ENCODE assay signal across 8 cellular contexts in genomic region chr3:187130346-187131066, GRCh38. TPM values are rescaled to one million over a fixed set of nuclear protein-coding genes. Genes with fewer than 3 reads are reported as not detected.
DNase-seq lines count a peak whose midpoint lies in the region; ATAC-seq and TF ChIP-seq lines count a peak whose summit lies in the region.

No MANE protein-coding gene starts in this region.

- DNase-seq in Caki2 (ENCODE audit: low read depth), result peak; percentile 64
- peak; percentile 9 for DNase-seq in MV-4-11 (lab: John Stamatoyannopoulos, UW)
- peak; percentile 43 for DNase-seq in adipocyte (ENCODE audit: low read depth)
- DNase-seq in left lobe of liver (ENCODE audit: low spot score), result no peak
- no peak for DNase-seq in T1000 (lab: John Stamatoyannopoulos, UW)
- no peak for DNase-seq in mesothelial cell of epicardium (ENCODE audit: low spot score in 2 of 2, unreplicated experiment in 2 of 2)
- DNase-seq in hepatocyte (ENCODE audit: low spot score), result no peak

- no peak overlapping the region for H2AFZ ChIP-seq in hepatocyte

- H3K36me3 Mint-ChIP-seq in mesothelial cell of epicardium, result peaks cover 43% of the 10 kb centered on the region

- no peak overlapping the region for H3K4me2 ChIP-seq in hepatocyte

- H3K4me3 Mint-ChIP-seq in mesothelial cell of epicardium, result no peak overlapping the region

- no peaks in the 10 kb centered on the region for H3K27me3 Mint-ChIP-seq in mesothelial cell of epicardium (ENCODE audit: low read depth)

- no peak overlapping the region for H3K27ac ChIP-seq in hepatocyte

- no peak for TF ChIP-seq CTCF in mesothelial cell of epicardium (IDR thresholded peaks at IDR 0.05; ENCODE audit: unreplicated experiment)
- TF ChIP-seq CTCF in hepatocyte (IDR thresholded peaks at IDR 0.05; ENCODE audit: poor library complexity), result no peak

- H3K9me3 ChIP-seq in adipocyte (ENCODE audit: control insufficient read depth, low read length) (no peaks in the 10 kb centered on the region), hepatocyte (ENCODE audit: low read depth) (no peaks in the 10 kb centered on the region)

- no peaks in the 10 kb centered on the region for H4K20me1 ChIP-seq in hepatocyte (ENCODE audit: insufficient read depth, poor library complexity, severe bottlenecking)

- 93% methylated on average over 5 of the region's 5 CpGs for WGBS in hepatocyte (ENCODE audit: low lambda C conversion rate, missing lambda C conversion rate)

- no peak overlapping the region for H3K4me3 ChIP-seq in adipocyte (ENCODE audit: low read length)
- H3K4me3 ChIP-seq in hepatocyte, result no peak overlapping the region

- no peaks in the 10 kb centered on the region for H3K27me3 ChIP-seq in adipocyte (replicated peaks; ENCODE audit: control insufficient read depth, insufficient read depth, low read length)
- H3K27me3 ChIP-seq in hepatocyte, result no peaks in the 10 kb centered on the region

- H3K4me1 ChIP-seq in adipocyte (ENCODE audit: control insufficient read depth, insufficient read depth, low read length) (no peaks in the 10 kb centered on the region), hepatocyte (ENCODE audit: insufficient read depth) (no peaks in the 10 kb centered on the region)

- no peaks in the 10 kb centered on the region for H3K4me1 Mint-ChIP-seq in mesothelial cell of epicardium

- ATAC-seq in GM21723 (IDR thresholded peaks at IDR 0.05; ENCODE audit: unreplicated experiment) (peak; percentile 83), left lobe of liver (peak; percentile 75)

- no peak overlapping the region for H3K27ac Mint-ChIP-seq in mesothelial cell of epicardium

- in situ Hi-C loops in Caki2 (cut with HindIII; ENCODE audit: low pct_unique_long_range_greater_than_20kb, low sequenced_read_pairs), result no loop called here

- no peaks in the 10 kb centered on the region for H3K79me2 ChIP-seq in hepatocyte

- H3K9me3 Mint-ChIP-seq in mesothelial cell of epicardium, result peaks cover 33% of the 10 kb centered on the region

- no peaks in the 10 kb centered on the region for H3K36me3 ChIP-seq in adipocyte (ENCODE audit: control insufficient read depth, insufficient read depth, low read length, severe bottlenecking)
- no peaks in the 10 kb centered on the region for H3K36me3 ChIP-seq in hepatocyte (replicated peaks; ENCODE audit: insufficient read depth, low read depth)

- H3K9me2 ChIP-seq in hepatocyte (replicated peaks; ENCODE audit: insufficient read depth), result no peaks in the 10 kb centered on the region

- H3K9ac ChIP-seq in adipocyte (ENCODE audit: low read length), result no peak overlapping the region

RNA-seq across cellular contexts. Expression of gene RPL39L, which starts 8.8 kb away (rescaled TPM):
- total RNA-seq in Caki2 (2014; rRNA removed; shearing (Covaris generic); ENCODE audit: low replicate concordance), result 76.5 and 111 TPM in 2 replicates
- total RNA-seq in left lobe of liver, result 1.5 TPM
- 12.1 to 14.5 TPM (median 13.4 TPM) in 3 replicates for total RNA-seq in mesothelial cell of epicardium
- 9.7 and 16.8 TPM in 2 replicates for total RNA-seq in hepatocyte
- 11.1 and 12.8 TPM in 2 replicates for polyA plus RNA-seq in hepatocyte

Comparison
In these comparisons a context has a peak if more than half of its experiments do, and no peak if none do; other contexts are left out.
1. DNase-seq: peak in Caki2 (single experiment), MV-4-11 (single experiment) and adipocyte (single experiment); none in left lobe of liver (single experiment), T1000 (single experiment), mesothelial cell of epicardium (0 of 2) and hepatocyte (single experiment).